ENCODE assay signal across 8 cellular contexts in genomic region chr7:28272461-28272877, GRCh38.
DNase-seq lines count a peak whose midpoint lies in the region; ATAC-seq and TF ChIP-seq lines count a peak whose summit lies in the region.

No MANE protein-coding gene starts in this region.

- WGBS in SK-N-SH (ENCODE audit: low lambda C conversion rate) = 14% methylated on average over 9 of the region's 9 CpGs

- no peaks in the 10 kb centered on the region for H3K36me3 ChIP-seq in SK-N-SH (replicated peaks in 1 of 2; ENCODE audit: control insufficient read depth in 1 of 2, insufficient read depth in 2 of 2, low read length in 1 of 2)
- no peaks in the 10 kb centered on the region for H3K36me3 ChIP-seq in tibial artery

- no peaks in the 10 kb centered on the region for H3F3A ChIP-seq in SK-N-SH (replicated peaks; ENCODE audit: insufficient read depth)

- H3K9me2 ChIP-seq in SK-N-SH = no peaks in the 10 kb centered on the region

- no peak overlapping the region for H2AFZ ChIP-seq in SK-N-SH (ENCODE audit: low read depth)

- TF ChIP-seq CTCF in SK-N-SH (IDR thresholded peaks at IDR 0.05) = peak; percentile 73
- peak; percentile 43 for TF ChIP-seq CTCF in epithelial cell of esophagus (IDR thresholded peaks at IDR 0.05; ENCODE audit: insufficient read depth, low read depth, low read length, missing control alignments)
- TF ChIP-seq CTCF in tibial artery (IDR thresholded peaks at IDR 0.05) = peak; percentile 34 to 46

- POLR2A ChIA-PET in SK-N-SH (lab: Yijun Ruan, JAX) = interaction anchor here (0.6 kb wide), 1 partner anchor 1045 kb away, joined by 3 read pairs; no protein-coding TSS in a partner anchor

- H3K27me3 ChIP-seq in SK-N-SH (ENCODE audit: insufficient read depth) = no peaks in the 10 kb centered on the region; the same call in 1 of the 2 replicates
- H3K27me3 ChIP-seq in tibial artery = peaks cover 0 to 5% of the 10 kb centered on the region in 2 donors

- no peak overlapping the region for H3K9ac ChIP-seq in SK-N-SH

- ATAC-seq in HG02623 (IDR thresholded peaks at IDR 0.05; ENCODE audit: unreplicated experiment) (no peak), HG03095 (IDR thresholded peaks at IDR 0.05; ENCODE audit: unreplicated experiment) (no peak)

- peak in 1 of 2 experiments; percentile 83; a peak in 2 of 4 replicates for TF ChIP-seq EP300 in SK-N-SH (IDR thresholded peaks at IDR 0.05; ENCODE audit: borderline replicate concordance in 1 of 2, low read depth in 1 of 2, low read length in 1 of 2)

- H3K9me3 ChIP-seq in SK-N-SH (no peaks in the 10 kb centered on the region), tibial artery (no peaks in the 10 kb centered on the region)

- CTCF ChIA-PET in SK-N-SH (lab: Yijun Ruan, JAX) = interaction anchor here (1.2 kb wide), 1 partner anchor 30 kb away, joined by 3 read pairs; no protein-coding TSS in a partner anchor

- H3K79me2 ChIP-seq in SK-N-SH (ENCODE audit: insufficient read depth) = no peaks in the 10 kb centered on the region

- H3K4me2 ChIP-seq in SK-N-SH = peak overlapping the region; percentile 52

- DNase-seq in COLO829 (ENCODE audit: low spot score) (peak; percentile 42), HT1080 (ENCODE audit: low read depth) (peak; percentile 6), SK-N-SH (peak; percentile 87), epithelial cell of esophagus (ENCODE audit: low read depth) (peak; percentile 24), middle frontal gyrus (ENCODE audit: extremely low spot score, low spot score) (peak; percentile 28), tibial artery (peak in 1 of 2 donors; percentile 45)

- peak overlapping the region in 1 of 2 experiments; percentile 56; a peak in 1 of 4 replicates for H3K27ac ChIP-seq in SK-N-SH (ENCODE audit: low read depth in 2 of 2, low read length in 1 of 2)
- H3K27ac ChIP-seq in tibial artery = no peak overlapping the region

- intact Hi-C loops in tibial artery (cut with DNase I; ENCODE audit: low total_unique reads) = no loop called here

- H3K4me3 ChIP-seq in SK-N-SH (ENCODE audit: low read depth in 2 of 2, low read length in 1 of 2) (0 out of 4 replicates have a peak overlapping the region, but pooled peaks of 1 of the 2 experiments have one; percentile 22), epithelial cell of esophagus (ENCODE audit: low read length) (no peak overlapping the region), tibial artery (no peak overlapping the region)

- H3K4me1 ChIP-seq in SK-N-SH (ENCODE audit: control insufficient read depth in 1 of 2, insufficient read depth in 2 of 2, low read depth in 1 of 2, low read length in 1 of 2) (peaks cover 0 to 7% of the 10 kb centered on the region in 2 experiments; a peak in 2 of 4 replicates), tibial artery (no peaks in the 10 kb centered on the region)

- peak; percentile 80 for TF ChIP-seq RAD21 in SK-N-SH (IDR thresholded peaks at IDR 0.05; ENCODE audit: low read length)

- H4K20me1 ChIP-seq in SK-N-SH (ENCODE audit: insufficient read depth) = no peaks in the 10 kb centered on the region

TF ChIP-seq in SK-N-SH, 30 proteins besides CTCF, POLR2A, EP300 and RAD21 (continues in another document):
- TF ChIP-seq USF2 (IDR thresholded peaks at IDR 0.05; ENCODE audit: borderline replicate concordance, low read depth, low read length) = no peak
- TF ChIP-seq IRF3 (IDR thresholded peaks at IDR 0.05; ENCODE audit: low read depth, low read length) = no peak
- no peak for TF ChIP-seq SIN3A (IDR thresholded peaks at IDR 0.05; ENCODE audit: borderline replicate concordance, low read depth, low read length)
- TF ChIP-seq NFIC (IDR thresholded peaks at IDR 0.05; ENCODE audit: borderline replicate concordance) = no peak
- peak; percentile 46; the same call in 1 of the 2 replicates for TF ChIP-seq FOXJ3 (CRISPR knock-in tag; IDR thresholded peaks at IDR 0.05)
- no peak for TF ChIP-seq FOXM1 (IDR thresholded peaks at IDR 0.05; ENCODE audit: low read depth)
- TF ChIP-seq TAF1 (IDR thresholded peaks at IDR 0.05; ENCODE audit: borderline replicate concordance, low read depth, low read length) = no peak
- no peak for TF ChIP-seq EZH2phosphoT487 (IDR thresholded peaks at IDR 0.05; ENCODE audit: borderline replicate concordance, low read depth)
- peak; percentile 58; the same call in 1 of the 2 replicates for TF ChIP-seq MXI1 (IDR thresholded peaks at IDR 0.05; ENCODE audit: low read depth, low read length)
- no peak for TF ChIP-seq RXRA (IDR thresholded peaks at IDR 0.05; ENCODE audit: borderline replicate concordance, low read depth)
- TF ChIP-seq SMC3 (IDR thresholded peaks at IDR 0.05; ENCODE audit: low read depth, low read length) = peak; percentile 77
- no peak for TF ChIP-seq JUND (IDR thresholded peaks at IDR 0.05)
- no peak for TF ChIP-seq USF1 (IDR thresholded peaks at IDR 0.05; ENCODE audit: borderline replicate concordance, low read depth)
- TF ChIP-seq RFX5 (IDR thresholded peaks at IDR 0.05; ENCODE audit: low read length) = no peak
- no peak for TF ChIP-seq GABPA (IDR thresholded peaks at IDR 0.05; ENCODE audit: low read depth)
- TF ChIP-seq RCOR1 (IDR thresholded peaks at IDR 0.05; ENCODE audit: low read length) = peak; percentile 91
- no peak for TF ChIP-seq POLR2AphosphoS5 (IDR thresholded peaks at IDR 0.05; ENCODE audit: low read depth, low read length)
- TF ChIP-seq MEF2A (IDR thresholded peaks at IDR 0.05; ENCODE audit: borderline replicate concordance, low read depth) = no peak
- no peak for TF ChIP-seq GATA2 (CRISPR knock-in tag; IDR thresholded peaks at IDR 0.05)
- TF ChIP-seq MAX (IDR thresholded peaks at IDR 0.05; ENCODE audit: low read depth) = no peak
- TF ChIP-seq PBX3 (IDR thresholded peaks at IDR 0.05) = no peak
- TF ChIP-seq NRF1 (IDR thresholded peaks at IDR 0.05; ENCODE audit: low read depth, low read length) = no peak
- no peak for TF ChIP-seq FOSL2 (IDR thresholded peaks at IDR 0.05; ENCODE audit: borderline replicate concordance, low read depth)
- no peak for TF ChIP-seq YY1 (IDR thresholded peaks at IDR 0.05; ENCODE audit: low read depth)
- peak; percentile 9; the same call in 1 of the 2 replicates for TF ChIP-seq TCF12 (IDR thresholded peaks at IDR 0.05)
